ENCODE assay signal across 18 cellular contexts in the genomic region with DNA sequence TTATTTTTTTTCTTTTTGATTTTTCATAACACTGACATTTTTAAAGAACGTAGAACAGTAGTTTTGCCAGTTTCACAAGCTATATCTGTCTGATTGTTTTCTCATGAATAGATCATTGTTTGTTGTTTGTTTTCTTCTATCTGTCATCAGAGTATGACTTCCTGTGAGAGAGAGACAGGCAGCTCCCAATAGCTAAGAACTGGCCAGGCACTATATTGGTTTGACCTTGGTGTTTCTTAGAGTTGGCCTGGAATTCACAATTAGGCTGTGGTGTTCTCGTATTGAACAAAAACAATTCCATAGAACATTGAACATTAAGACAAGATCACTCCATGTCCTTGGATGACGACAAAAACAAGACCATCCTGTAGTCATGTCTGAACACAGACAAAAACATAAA. TPM values are rescaled to one million over a fixed set of nuclear protein-coding genes. Genes with fewer than 3 reads are reported as not detected.
DNase-seq lines count a peak whose midpoint lies in the region; FAIRE-seq and TF ChIP-seq lines count a peak whose summit lies in the region.
"Had no signal": no experiment of that assay in that cellular context is flagged by ENCODE, and none has a peak within 500 bp of the region (broad histone marks: within the 10 kb centered on the region; RNA-seq: fewer than 3 reads in every experiment).

No MANE protein-coding gene starts in this region.

- no peaks in the 10 kb centered on the region for H3K27me3 ChIP-seq in layer of hippocampus (ENCODE audit: control insufficient read depth, insufficient read depth, low read length)
- H3K27me3 ChIP-seq: SJSA1 had no signal

- H3K9me3 Mint-ChIP-seq in activated naive CD4-positive, alpha-beta T cell treated with anti-CD3 and anti-CD28 coated beads, Interleukin-2, amount 10 ng/mL, durations not matched to agents 7 days and 5 days, result no peaks in the 10 kb centered on the region
- H3K9me3 Mint-ChIP-seq in glutamatergic neuron (ENCODE audit: unreplicated experiment), result no peaks in the 10 kb centered on the region

- H3K4me1 Mint-ChIP-seq in activated naive CD4-positive, alpha-beta T cell treated with anti-CD3 and anti-CD28 coated beads, Interleukin-2, amount 10 ng/mL, durations not matched to agents 7 days and 5 days, result peaks cover 8% of the 10 kb centered on the region
- H3K4me1 Mint-ChIP-seq in glutamatergic neuron (ENCODE audit: low read depth, unreplicated experiment), result no peaks in the 10 kb centered on the region

- H3K36me3 Mint-ChIP-seq in activated naive CD4-positive, alpha-beta T cell treated with anti-CD3 and anti-CD28 coated beads, Interleukin-2, amount 10 ng/mL, durations not matched to agents 7 days and 5 days, result peaks cover 7% of the 10 kb centered on the region
- H3K36me3 Mint-ChIP-seq in glutamatergic neuron (ENCODE audit: unreplicated experiment), result peaks cover 6% of the 10 kb centered on the region

- TF ChIP-seq CTCF in glutamatergic neuron (IDR thresholded peaks at IDR 0.05; ENCODE audit: partially characterized antibody, unreplicated experiment), result no peak

- no peak overlapping the region for H3K4me3 Mint-ChIP-seq in activated naive CD4-positive, alpha-beta T cell treated with anti-CD3 and anti-CD28 coated beads, Interleukin-2, amount 10 ng/mL, durations not matched to agents 7 days and 5 days
- H3K4me3 Mint-ChIP-seq in glutamatergic neuron (ENCODE audit: unreplicated experiment), result no peak overlapping the region

- H3K27me3 Mint-ChIP-seq in activated naive CD4-positive, alpha-beta T cell treated with anti-CD3 and anti-CD28 coated beads, Interleukin-2, amount 10 ng/mL, durations not matched to agents 7 days and 5 days, result no peaks in the 10 kb centered on the region
- H3K27me3 Mint-ChIP-seq in glutamatergic neuron (ENCODE audit: unreplicated experiment), result no peaks in the 10 kb centered on the region

- CTCF ChIA-PET in activated naive CD4-positive, alpha-beta T cell treated with anti-CD3 and anti-CD28 coated beads, Interleukin-2, amount 10 ng/mL, durations not matched to agents 7 days and 5 days (lab: Charles Lee), result no interaction called here

- DNase-seq in GM19239 (ENCODE audit: insufficient read length, low spot score) (no peak), caudate nucleus (lab: John Stamatoyannopoulos, UW) (peak in 3 of 61 donors; percentile 1 to 19 (median 5)), superior temporal gyrus (ENCODE audit: extremely low spot score) (peak; percentile 81), DMS153 (lab: John Stamatoyannopoulos, UW) (no peak), glutamatergic neuron (no peak)
- DNase-seq in activated naive CD4-positive, alpha-beta T cell treated with anti-CD3 and anti-CD28 coated beads, Interleukin-2, amount 10 ng/mL, durations not matched to agents 7 days and 5 days, result no peak
- DNase-seq: AML-193, Calu3, DMS79, KG1, NCI-H1436, NCI-H2029, NCI-H2171 treated with DMSO at 0.1 percent for 48 hours, NCI-H446 treated with DMSO at 0.1 percent for 48 hours, NCI-H748 treated with DMSO at 0.1 percent for 48 hours, OCI-M1 had no signal

- no peak overlapping the region for H3K27ac Mint-ChIP-seq in activated naive CD4-positive, alpha-beta T cell treated with anti-CD3 and anti-CD28 coated beads, Interleukin-2, amount 10 ng/mL, durations not matched to agents 7 days and 5 days
- no peak overlapping the region for H3K27ac Mint-ChIP-seq in glutamatergic neuron (ENCODE audit: unreplicated experiment)

- H3K27ac ChIP-seq in caudate nucleus (ENCODE audit: low read depth, low read length) (peak overlapping the region; percentile 69), layer of hippocampus (ENCODE audit: low read depth, low read length) (peak overlapping the region; percentile 74)
- H3K27ac ChIP-seq: SJSA1 had no signal

- peak; percentile 11 for FAIRE-seq in GM19239 (lab: Jason Lieb, UNC)

RNA-seq across cellular contexts. Expression of gene RPS6KC1, which starts 43.4 kb away (rescaled TPM):
- 23.9 TPM for total RNA-seq in glutamatergic neuron (ENCODE audit: unreplicated experiment)
